ENCODE assay signal across 23 cellular contexts in the genomic region with DNA sequence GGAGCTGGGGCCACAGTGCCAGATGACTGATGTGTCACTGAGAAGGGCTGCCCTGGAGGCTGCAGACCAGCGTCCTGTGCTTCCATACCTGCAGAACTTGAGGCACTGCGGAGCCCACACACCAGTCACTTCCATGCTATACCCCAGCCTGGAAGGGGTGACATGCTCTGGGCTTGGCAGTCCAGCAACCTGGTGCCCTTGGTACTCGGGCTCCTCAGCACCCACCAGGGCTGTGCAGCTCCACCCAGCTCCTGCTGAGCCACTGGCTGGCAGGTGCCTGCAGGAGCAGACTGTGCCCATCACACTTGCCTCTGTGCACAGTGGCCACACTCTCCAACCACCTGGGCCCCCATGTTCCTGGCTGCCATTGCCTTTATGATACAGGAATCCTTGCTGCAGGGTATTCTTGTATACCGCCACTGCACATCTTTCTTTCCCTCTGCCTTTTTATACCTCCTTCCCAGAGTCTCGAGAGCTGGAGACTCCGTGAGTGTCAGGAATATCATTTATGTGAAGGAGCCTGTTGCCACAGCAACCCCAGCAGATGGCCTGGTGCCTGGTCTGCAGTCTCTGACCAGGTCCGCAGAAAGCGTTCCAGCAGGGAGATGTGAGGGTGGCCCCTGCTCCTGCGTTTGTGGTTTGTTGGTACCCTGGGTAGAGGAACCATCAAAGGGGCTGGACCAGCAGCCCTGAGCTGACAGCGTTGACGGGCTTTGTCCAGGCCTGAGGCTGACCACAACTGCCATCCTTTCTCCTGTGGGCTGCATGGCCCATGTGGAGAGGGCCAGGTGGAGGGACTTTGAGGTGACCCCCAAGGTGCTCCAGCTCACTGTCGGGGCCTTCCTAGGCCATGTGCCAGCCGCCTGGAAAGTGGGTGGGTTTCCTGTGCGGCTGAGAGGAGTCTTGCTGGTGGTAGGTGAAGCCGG.
"Had no signal": no experiment of that assay in that cellular context is flagged by ENCODE, and none has a peak within 500 bp of the region (broad histone marks: within the 10 kb centered on the region; RNA-seq: fewer than 3 reads in every experiment).

No MANE protein-coding gene starts in this region.

- H3K9me3 ChIP-seq: esophagus muscularis mucosa, gastroesophageal sphincter, heart right ventricle, mucosa of descending colon, upper lobe of right lung had no signal

- H3K4me3 Mint-ChIP-seq: central memory CD8-positive, alpha-beta T cell; memory B cell; naive B cell had no signal

- H3K4me1 ChIP-seq: esophagus muscularis mucosa, gastroesophageal sphincter, parathyroid adenoma had no signal

- H3K27ac ChIP-seq: brain microvascular endothelial cell, esophagus muscularis mucosa, gastroesophageal sphincter, heart right ventricle, parathyroid adenoma, upper lobe of right lung, VCaP had no signal

- H3K27me3 Mint-ChIP-seq: central memory CD8-positive, alpha-beta T cell had no signal

- H3K36me3 ChIP-seq: brain microvascular endothelial cell, esophagus muscularis mucosa, upper lobe of right lung had no signal

- DNase-seq: activated CD4-positive, alpha-beta T cell treated with anti-CD3 and anti-CD28 coated beads, Interleukin-2, amount 50 U/mL, for 1 hour; activated CD4-positive, CD25-positive, alpha-beta regulatory T cell treated with anti-CD3 and anti-CD28 coated beads, Interleukin-2, amount 50 U/mL, for 72 hours; activated CD8-positive, alpha-beta memory T cell treated with anti-CD3 and anti-CD28 coated beads, Interleukin-2, amount 50 U/mL, for 4 hours; activated effector memory CD4-positive, alpha-beta T cell treated with Interleukin-2 at 50 U/mL for 16 hours; activated naive CD4-positive, alpha-beta T cell treated with anti-CD3 and anti-CD28 coated beads, Interleukin-2, amount 50 U/mL, for 16 hours; activated T-cell treated with anti-CD3 and anti-CD28 coated beads, Interleukin-2, amount 50 U/mL, for 48 hours; aorta; brain microvascular endothelial cell; effector CD4-positive, alpha-beta T cell; heart right ventricle; kidney glomerular epithelial cell; left ventricle myocardium superior; mucosa of descending colon; naive B cell; stimulated activated naive CD4-positive, alpha-beta T cell; T-helper 1 cell; upper lobe of right lung had no signal

- H3K9ac ChIP-seq: parathyroid adenoma had no signal

- ATAC-seq: gastroesophageal sphincter, heart right ventricle, left ventricle myocardium superior, mucosa of descending colon, upper lobe of right lung had no signal

- H3K79me2 ChIP-seq: parathyroid adenoma had no signal

- H3K27me3 ChIP-seq: brain microvascular endothelial cell, esophagus muscularis mucosa, gastroesophageal sphincter, upper lobe of right lung had no signal

- H3K4me3 ChIP-seq: esophagus muscularis mucosa, gastroesophageal sphincter, heart right ventricle, mucosa of descending colon, upper lobe of right lung had no signal

- H2AFZ ChIP-seq: parathyroid adenoma had no signal

- H3K9me3 Mint-ChIP-seq: central memory CD8-positive, alpha-beta T cell; memory B cell; naive B cell had no signal

- H3K27ac Mint-ChIP-seq: memory B cell, naive B cell had no signal
